In the genomic region with DNA sequence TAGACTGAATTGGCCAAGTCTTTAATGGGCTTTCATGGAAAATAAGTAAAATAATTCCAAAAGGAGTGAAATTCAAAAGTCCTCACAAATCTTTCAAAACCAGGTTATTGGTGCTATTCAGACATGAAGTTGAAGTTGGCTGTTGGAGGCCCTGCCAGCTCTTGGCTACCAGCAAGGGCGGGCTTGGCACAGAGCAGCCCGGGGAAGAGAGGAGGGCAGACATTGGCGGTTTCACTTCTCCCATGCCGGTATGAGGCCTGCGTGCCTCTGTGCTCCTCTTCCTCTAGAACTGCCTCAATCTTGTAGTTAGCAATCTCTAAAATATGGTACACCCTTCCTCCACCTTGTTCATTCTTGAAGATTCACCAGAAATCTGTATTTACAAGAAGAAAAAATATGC, we compare ENCODE assay signal across 26 cellular contexts. TPM values are rescaled to one million over a fixed set of nuclear protein-coding genes. Genes with fewer than 3 reads are reported as not detected.
"Had no signal": no experiment of that assay in that cellular context is flagged by ENCODE, and none has a peak within 500 bp of the region (broad histone marks: within the 10 kb centered on the region; RNA-seq: fewer than 3 reads in every experiment).

No MANE protein-coding gene starts in this region.

- DNase-seq: dermis blood vessel endothelial cell; effector memory CD4-positive, alpha-beta T cell; foreskin keratinocyte; glutamatergic neuron; immature natural killer cell; left ventricle myocardium superior; lower lobe of right lung; mucosa of descending colon; naive B cell; psoas muscle; right cardiac atrium; sigmoid colon; spleen; stimulated activated CD4-positive, alpha-beta T cell treated with anti-CD3 and anti-CD28 coated beads, Interleukin-4, amount 100 ng/mL, for 4 hours had no signal

- H3K4me2 ChIP-seq: neural progenitor cell had no signal

- H3K27me3 ChIP-seq: foreskin keratinocyte, neural progenitor cell, sigmoid colon, spleen, tibial nerve, upper lobe of left lung had no signal

- H3K9ac ChIP-seq: neural progenitor cell had no signal

- ATAC-seq: foreskin keratinocyte; gastroesophageal sphincter; left ventricle myocardium superior; lower lobe of right lung; mucosa of descending colon; natural killer cell treated with Interleukin-12 subunit alpha and Interleukin-12 subunit beta and Interleukin-15 and Interleukin-18, amount 100 ng/mL, for 72 hours; psoas muscle; right cardiac atrium; stimulated activated memory B cell treated with anti-CD40 and anti-IgM and Interleukin-4, amounts not matched to agents 10 μg/mL and 1 μg/mL and 100 μg/mL, for 72 hours had no signal

- H2AFZ ChIP-seq: neural progenitor cell had no signal

- H3K27ac ChIP-seq: coronary artery, esophagus muscularis mucosa, foreskin keratinocyte, gastroesophageal sphincter, lower lobe of right lung, neural progenitor cell, psoas muscle, sigmoid colon, spleen, thoracic aorta, tibial nerve, upper lobe of left lung had no signal

- H3K36me3 ChIP-seq: esophagus muscularis mucosa, gastroesophageal sphincter, lower lobe of right lung, neural progenitor cell, sigmoid colon, spleen, thoracic aorta, tibial nerve, upper lobe of left lung had no signal

- H3K4me3 ChIP-seq: coronary artery, esophagus muscularis mucosa, gastroesophageal sphincter, lower lobe of right lung, mucosa of descending colon, neural progenitor cell, psoas muscle, sigmoid colon, thoracic aorta, tibial nerve, upper lobe of left lung had no signal

- H3K9me3 ChIP-seq: esophagus muscularis mucosa, gastroesophageal sphincter, lower lobe of right lung, mucosa of descending colon, psoas muscle, sigmoid colon, spleen, thoracic aorta, tibial nerve, upper lobe of left lung had no signal

RNA-seq across cellular contexts. Expression of a gene that starts 16.4 kb away (rescaled TPM):
- polyA plus RNA-seq: endothelial cell of umbilical vein, fibroblast of lung, foreskin keratinocyte, immature natural killer cell, keratinocyte, psoas muscle, right cardiac atrium, sigmoid colon, spleen had no signal
